Comparison of ENCODE assay signal across 14 cellular contexts in the genomic region with DNA sequence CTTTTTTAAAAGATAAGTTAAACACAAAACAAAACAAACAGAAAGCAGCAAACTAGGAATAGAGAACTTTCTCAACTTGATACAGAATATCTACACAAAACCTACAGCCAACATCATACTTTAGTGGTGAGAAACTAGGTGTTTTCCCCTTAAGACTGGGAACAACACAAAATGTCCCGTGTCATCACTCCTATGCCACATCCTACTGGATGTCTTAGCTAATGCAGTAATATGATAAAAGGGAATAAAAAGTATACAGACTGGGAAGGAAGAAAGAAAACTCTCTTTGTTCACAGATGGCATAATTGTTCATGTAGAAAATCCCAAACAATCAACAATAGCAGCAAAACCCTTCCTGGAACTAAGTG.
"Had no signal": no experiment of that assay in that cellular context is flagged by ENCODE, and none has a peak within 500 bp of the region (broad histone marks: within the 10 kb centered on the region; RNA-seq: fewer than 3 reads in every experiment).

No MANE protein-coding gene starts in this region.

- H3K4me3 Mint-ChIP-seq: activated CD4-positive, alpha-beta memory T cell treated with anti-CD3 and anti-CD28 coated beads for 36 hours; activated naive CD8-positive, alpha-beta T cell treated with anti-CD3 and anti-CD28 coated beads for 36 hours; mesothelial cell of epicardium; neural crest cell; stimulated activated naive CD8-positive, alpha-beta T cell treated with anti-CD3 and anti-CD28 coated beads, Interleukin-15, amount 100 ng/mL, for 72 hours had no signal

- ATAC-seq: gastrocnemius medialis; stimulated activated naive CD8-positive, alpha-beta T cell treated with anti-CD3 and anti-CD28 coated beads, Interleukin-15, amount 100 ng/mL, for 72 hours had no signal

- H3K4me1 Mint-ChIP-seq: activated naive CD8-positive, alpha-beta T cell treated with anti-CD3 and anti-CD28 coated beads for 36 hours; neural crest cell; stimulated activated naive CD8-positive, alpha-beta T cell treated with anti-CD3 and anti-CD28 coated beads, Interleukin-15, amount 100 ng/mL, for 72 hours had no signal

- H3K27ac ChIP-seq: brain microvascular endothelial cell, gastrocnemius medialis, uterus had no signal

- H3K27ac Mint-ChIP-seq: activated CD4-positive, alpha-beta memory T cell treated with anti-CD3 and anti-CD28 coated beads for 36 hours; activated naive CD8-positive, alpha-beta T cell treated with anti-CD3 and anti-CD28 coated beads for 36 hours; mesothelial cell of epicardium; stimulated activated naive CD8-positive, alpha-beta T cell treated with anti-CD3 and anti-CD28 coated beads, Interleukin-15, amount 100 ng/mL, for 72 hours had no signal

- H3K4me3 ChIP-seq: dorsolateral prefrontal cortex, gastrocnemius medialis, uterus had no signal

- H3K27me3 ChIP-seq: brain microvascular endothelial cell, dorsolateral prefrontal cortex, gastrocnemius medialis, uterus had no signal

- H3K4me1 ChIP-seq: gastrocnemius medialis, uterus had no signal

- H3K27me3 Mint-ChIP-seq: activated CD4-positive, alpha-beta memory T cell treated with anti-CD3 and anti-CD28 coated beads for 36 hours; activated naive CD8-positive, alpha-beta T cell treated with anti-CD3 and anti-CD28 coated beads for 36 hours; stimulated activated naive CD8-positive, alpha-beta T cell treated with anti-CD3 and anti-CD28 coated beads, Interleukin-15, amount 100 ng/mL, for 72 hours had no signal

- H3K36me3 Mint-ChIP-seq: activated CD4-positive, alpha-beta memory T cell treated with anti-CD3 and anti-CD28 coated beads for 36 hours; activated naive CD8-positive, alpha-beta T cell treated with anti-CD3 and anti-CD28 coated beads for 36 hours had no signal

- DNase-seq: activated CD4-positive, CD25-positive, alpha-beta regulatory T cell treated with anti-CD3 and anti-CD28 coated beads, Interleukin-2, amount 50 U/mL, for 72 hours; activated gamma-delta T cell treated with Interleukin-2 at 50 U/mL for 16 hours; activated naive CD8-positive, alpha-beta T cell treated with anti-CD3 and anti-CD28 coated beads for 36 hours; activated T-cell treated with anti-CD3 and anti-CD28 coated beads, Interleukin-2, amount 50 U/mL, for 48 hours; brain microvascular endothelial cell; dorsolateral prefrontal cortex; gastrocnemius medialis; hippocampal formation; stimulated activated CD4-positive, alpha-beta T cell treated with anti-CD3 and anti-CD28 coated beads, Interleukin-4, amount 100 ng/mL, for 24 hours; stimulated activated naive CD8-positive, alpha-beta T cell treated with anti-CD3 and anti-CD28 coated beads, Interleukin-15, amount 100 ng/mL, for 72 hours; uterus had no signal

- H3K9me3 ChIP-seq: gastrocnemius medialis, uterus had no signal

- H3K36me3 ChIP-seq: brain microvascular endothelial cell, gastrocnemius medialis, uterus had no signal
